In the genomic region with DNA sequence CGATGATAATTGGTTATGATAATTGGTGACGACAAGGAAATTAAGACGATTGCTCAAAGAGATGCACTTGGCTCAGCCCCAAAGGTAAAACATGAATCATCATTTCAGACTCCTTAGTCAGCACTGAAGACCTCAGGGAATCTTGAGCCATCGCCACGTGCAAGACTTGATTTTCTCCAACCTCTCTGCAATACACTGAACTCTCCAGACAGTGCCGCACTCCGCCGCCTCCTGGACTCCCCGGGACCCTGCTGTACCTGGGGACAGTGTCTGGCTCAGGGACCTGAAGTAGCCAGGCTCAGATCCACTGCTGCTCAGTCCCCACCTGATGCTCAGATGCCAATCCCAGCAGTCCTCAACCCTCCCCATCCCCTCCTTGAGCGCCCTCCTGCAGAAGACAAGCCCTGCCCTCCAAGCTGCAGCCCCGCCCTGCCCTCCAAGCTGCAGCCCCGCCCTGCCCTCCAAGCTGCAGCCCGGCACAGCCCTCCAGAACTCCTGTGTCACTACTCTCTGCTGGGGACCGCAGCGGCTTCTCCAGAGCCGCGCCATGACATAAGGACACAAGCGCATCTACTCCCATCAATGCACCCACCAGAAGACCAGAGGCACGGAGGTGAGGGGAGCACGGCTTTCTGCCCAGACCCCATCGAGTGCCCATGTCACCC, we compare ENCODE assay signal across 7 cellular contexts. TPM values are rescaled to one million over a fixed set of nuclear protein-coding genes. Genes with fewer than 3 reads are reported as not detected.
DNase-seq lines count a peak whose midpoint lies in the region; ATAC-seq and TF ChIP-seq lines count a peak whose summit lies in the region.

No MANE protein-coding gene starts in this region.

- no peak overlapping the region for H4K8ac ChIP-seq in mesendoderm (ENCODE audit: low read depth, low read length)

- H3K23ac ChIP-seq in mesendoderm (ENCODE audit: low read length): no peak overlapping the region

- no peak for TF ChIP-seq EP300 in suprapubic skin (IDR thresholded peaks at IDR 0.05)

- H3K27me3 ChIP-seq in KMS-11 (ENCODE audit: insufficient read depth, low read depth): no peaks in the 10 kb centered on the region
- no peaks in the 10 kb centered on the region for H3K27me3 ChIP-seq in mesendoderm (ENCODE audit: insufficient read depth, low read length, poor library complexity)
- H3K27me3 ChIP-seq in suprapubic skin: no peaks in the 10 kb centered on the region

- no peak overlapping the region for H2BK120ac ChIP-seq in mesendoderm (ENCODE audit: low read depth, low read length)

- H3K27ac Mint-ChIP-seq in T-helper 17 cell: peak overlapping the region; percentile 98
- peak overlapping the region; percentile 98 to 99 for H3K27ac Mint-ChIP-seq in effector memory CD8-positive, alpha-beta T cell

- H3K4me2 ChIP-seq in KMS-11: peak overlapping the region; percentile 64
- H3K4me2 ChIP-seq in mesendoderm (ENCODE audit: low read length): peak overlapping the region; percentile 80

- H3K9me3 ChIP-seq in T-helper 17 cell (ENCODE audit: control insufficient read depth, low read length, poor library complexity, severe bottlenecking) (no peaks in the 10 kb centered on the region), suprapubic skin (no peaks in the 10 kb centered on the region)

- no peak overlapping the region for H3K18ac ChIP-seq in mesendoderm (ENCODE audit: low read length)

- H3K36me3 ChIP-seq in KMS-11 (ENCODE audit: insufficient read depth): no peaks in the 10 kb centered on the region; the same call in 1 of the 2 replicates
- no peaks in the 10 kb centered on the region for H3K36me3 ChIP-seq in mesendoderm (ENCODE audit: control insufficient read depth, insufficient read depth, low read length)
- peaks cover 20% of the 10 kb centered on the region for H3K36me3 ChIP-seq in suprapubic skin

- no peak overlapping the region for H2AK5ac ChIP-seq in mesendoderm (ENCODE audit: low read length)

- H4K5ac ChIP-seq in mesendoderm (ENCODE audit: low read length): no peak overlapping the region

- H2AFZ ChIP-seq in KMS-11 (ENCODE audit: low read depth): no peak overlapping the region; the same call in 1 of the 2 replicates

- H3K4me3 Mint-ChIP-seq in T-helper 17 cell: peak overlapping the region; percentile 97
- peak overlapping the region; percentile 93 to 96 for H3K4me3 Mint-ChIP-seq in effector memory CD8-positive, alpha-beta T cell

- H3K9ac ChIP-seq in KMS-11: peak overlapping the region; percentile 37; the same call in 1 of the 2 replicates
- H3K9ac ChIP-seq in mesendoderm (ENCODE audit: low read length): peak overlapping the region; percentile 93

- H3K4ac ChIP-seq in mesendoderm (ENCODE audit: low read depth, low read length): no peak overlapping the region

- peak overlapping the region; percentile 98 for H3K56ac ChIP-seq in mesendoderm (ENCODE audit: low read length)

- peak; percentile 34; the same call in 1 of the 2 replicates for TF ChIP-seq CTCF in GM12875 (IDR thresholded peaks at IDR 0.05; ENCODE audit: borderline replicate concordance, insufficient read depth, low read depth, low read length)
- TF ChIP-seq CTCF in KMS-11 (conservative IDR thresholded peaks at IDR 0.05; ENCODE audit: low read depth, low read length): no peak
- TF ChIP-seq CTCF in suprapubic skin (IDR thresholded peaks at IDR 0.05): peak in 1 of 2 donors; percentile 56

- H3K4me3 ChIP-seq in GM12875 (ENCODE audit: low read depth, low read length): peak overlapping the region; percentile 86
- no peak overlapping the region for H3K4me3 ChIP-seq in KMS-11 (IDR thresholded peaks at IDR 0.05; ENCODE audit: insufficient read depth, low read depth, low read length)
- peak overlapping the region; percentile 89 for H3K4me3 ChIP-seq in mesendoderm (ENCODE audit: low read length)
- peak overlapping the region; percentile 74 for H3K4me3 ChIP-seq in suprapubic skin

- no peak overlapping the region for H2BK15ac ChIP-seq in mesendoderm (replicated peaks; ENCODE audit: low read depth)

- peak; percentile 13 for ATAC-seq in T-helper 17 cell
- peak; percentile 14 for ATAC-seq in effector memory CD8-positive, alpha-beta T cell (replicated peaks)

- peaks cover 16% of the 10 kb centered on the region for H3K79me1 ChIP-seq in mesendoderm (ENCODE audit: low read length)

- DNase-seq in H4 (ENCODE audit: low spot score) (peak; percentile 61), T-helper 17 cell (peak; percentile 18 to 58 (median 24)), mesendoderm (peak; percentile 96), suprapubic skin (ENCODE audit: low spot score in 2 of 2) (peak in 1 of 2 donors; percentile 85)
- DNase-seq in effector memory CD8-positive, alpha-beta T cell: peak in 1 of 3 experiments; percentile 26

- H3K4me1 ChIP-seq in KMS-11 (ENCODE audit: low read depth, poor library complexity, severe bottlenecking): peaks cover 5% of the 10 kb centered on the region
- peaks cover 3% of the 10 kb centered on the region for H3K4me1 ChIP-seq in mesendoderm (ENCODE audit: control insufficient read depth, low read depth, low read length)
- peaks cover 13% of the 10 kb centered on the region for H3K4me1 ChIP-seq in suprapubic skin

- H3K9me3 Mint-ChIP-seq in effector memory CD8-positive, alpha-beta T cell: no peaks in the 10 kb centered on the region

- H3K36me3 Mint-ChIP-seq in T-helper 17 cell (ENCODE audit: low read depth): no peaks in the 10 kb centered on the region
- peaks cover 29% of the 10 kb centered on the region for H3K36me3 Mint-ChIP-seq in effector memory CD8-positive, alpha-beta T cell (ENCODE audit: insufficient read depth)

- no peaks in the 10 kb centered on the region for H4K20me1 ChIP-seq in KMS-11 (ENCODE audit: insufficient read depth)

- H3K4me1 Mint-ChIP-seq in T-helper 17 cell: peaks cover 32% of the 10 kb centered on the region
- H3K4me1 Mint-ChIP-seq in effector memory CD8-positive, alpha-beta T cell (ENCODE audit: low read depth in 2 of 2): peaks cover 33 to 39% of the 10 kb centered on the region in 2 donors

- no peak for TF ChIP-seq POLR2A in suprapubic skin (IDR thresholded peaks at IDR 0.05)

- H2BK5ac ChIP-seq in mesendoderm (ENCODE audit: low read length): peak overlapping the region; percentile 84

- H3K27me3 Mint-ChIP-seq in T-helper 17 cell: no peaks in the 10 kb centered on the region
- H3K27me3 Mint-ChIP-seq in effector memory CD8-positive, alpha-beta T cell: no peaks in the 10 kb centered on the region

- no CpG with 5 or more reads among the region's 21 CpGs for WGBS in mesendoderm (ENCODE audit: extremely low coverage, insufficient coverage, low lambda C conversion rate)
- 39% methylated on average over 9 of the region's 21 CpGs for WGBS in suprapubic skin

- peaks cover 25% of the 10 kb centered on the region; the same call in 1 of the 2 replicates for H3K79me2 ChIP-seq in KMS-11 (ENCODE audit: insufficient read depth, low read depth)
- peaks cover 21% of the 10 kb centered on the region for H3K79me2 ChIP-seq in mesendoderm (ENCODE audit: control insufficient read depth, insufficient read depth, low read length)

- H3K27ac ChIP-seq in KMS-11 (peak overlapping the region; percentile 43; the same call in 1 of the 2 replicates), mesendoderm (ENCODE audit: low read depth, low read length) (peak overlapping the region; percentile 66), suprapubic skin (peak overlapping the region; percentile 99)

RNA-seq across cellular contexts. Expression of a gene that starts 1.1 kb away (rescaled TPM):
- total RNA-seq in H4 (2014; rRNA removed; shearing (Covaris generic)): 17.6 and 17.7 TPM in 2 replicates
- total RNA-seq in T-helper 17 cell (10 to 100 TPM; 29.3 to 34.3 TPM), suprapubic skin (10 to 100 TPM; 20.4 to 24.6 (median 22.0) TPM)
- polyA plus RNA-seq in mesendoderm (2013, experiment 1 of 2): 29.1 TPM
- 29.8 TPM for polyA plus RNA-seq in mesendoderm (2013, experiment 2 of 2)

Comparison
In these comparisons a context has a peak if more than half of its experiments do, and no peak if none do; other contexts are left out.
1. H3K27ac ChIP-seq: peak in every context shown above with its lines; median percentile 99 in suprapubic skin; 66 in mesendoderm; 43 in KMS-11.